ENCODE assay signal across 28 cellular contexts in the genomic region with DNA sequence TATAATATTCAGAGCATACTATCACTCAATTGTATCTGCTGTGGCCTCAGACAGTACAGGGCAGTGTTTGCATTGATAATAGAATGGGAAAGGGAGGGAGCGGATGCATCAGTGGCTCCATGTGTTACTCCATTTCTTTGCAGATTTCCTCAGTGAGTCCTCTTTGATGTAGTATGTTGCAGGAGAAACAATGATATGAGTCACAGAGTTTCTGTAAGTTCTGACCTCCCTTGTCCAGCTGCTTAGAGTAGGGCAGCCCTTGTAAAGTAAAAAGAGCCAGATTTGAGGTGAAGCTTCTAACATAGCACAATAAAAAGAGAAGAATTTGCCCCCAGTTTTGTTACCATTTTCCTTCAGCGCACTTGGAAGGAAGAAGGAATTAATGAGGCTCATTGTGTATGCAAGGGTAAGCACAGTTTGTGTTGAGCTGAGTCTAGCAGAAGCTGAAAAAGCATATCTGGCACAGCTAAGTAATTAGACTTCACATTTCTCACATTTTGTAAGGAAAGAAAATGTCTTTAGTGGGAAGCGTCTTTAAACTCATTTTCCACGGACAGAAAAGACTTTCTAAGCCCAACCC.
A peak's percentile ranks its signal among the peaks of the same experiment; 100 is the strongest.
DNase-seq lines count a peak whose midpoint lies in the region; ATAC-seq, FAIRE-seq and TF ChIP-seq lines count a peak whose summit lies in the region.
"Had no signal": no experiment of that assay in that cellular context is flagged by ENCODE, and none has a peak within 500 bp of the region (broad histone marks: within the 10 kb centered on the region; RNA-seq: fewer than 3 reads in every experiment).

No MANE protein-coding gene starts in this region.

- no TSS peak for BruUV-seq in endothelial cell of umbilical vein (replicated peaks; lab: Mats Ljungman, UMichigan)

- FAIRE-seq in endothelial cell of umbilical vein (lab: Jason Lieb, UNC) = no peak
- FAIRE-seq: A204.1, islet of Langerhans, RCC 7860 had no signal

- H4K20me1 ChIP-seq in endothelial cell of umbilical vein (replicated peaks; ENCODE audit: control insufficient read depth, extremely low read depth, insufficient read depth, low read length) = no peaks in the 10 kb centered on the region
- H4K20me1 ChIP-seq: BLaER1 treated with 17β-estradiol and CSF1 and Interleukin-3, amounts not matched to agents 10 nM and 100 nM had no signal

- no peak for TF ChIP-seq CTCF in RWPE2 (IDR thresholded peaks at IDR 0.05; ENCODE audit: poor library complexity, severe bottlenecking)
- no peak for TF ChIP-seq CTCF in endothelial cell of umbilical vein (IDR thresholded peaks at IDR 0.05; ENCODE audit: extremely low read depth in 1 of 2, insufficient read depth in 1 of 2, low read depth in 1 of 2, low read length in 2 of 2)
- no peak for TF ChIP-seq CTCF in vagina (IDR thresholded peaks at IDR 0.05)

- intact Hi-C loops in endothelial cell of umbilical vein (cut with micrococcal nuclease) = no loop called here
- intact Hi-C loops in CD4-positive, alpha-beta memory T cell (cut with micrococcal nuclease) = no loop called here
- intact Hi-C loops in vagina (cut with DNase I) = no loop called here

- H3K9ac ChIP-seq in endothelial cell of umbilical vein (replicated peaks; ENCODE audit: extremely low read depth, insufficient read depth, low read length) = no peak overlapping the region
- H3K9ac ChIP-seq: BLaER1 treated with 17β-estradiol and CSF1 and Interleukin-3, amounts not matched to agents 10 nM and 100 nM; KMS-11 had no signal

- H3K4me1 Mint-ChIP-seq in CD4-positive, alpha-beta memory T cell = no peaks in the 10 kb centered on the region
- H3K4me1 Mint-ChIP-seq in stimulated activated effector memory CD8-positive, alpha-beta T cell treated with anti-CD3 and anti-CD28 coated beads, Interleukin-12 subunit alpha, Interleukin-12 subunit beta, amount 100 ng/mL, for 72 hours = no peaks in the 10 kb centered on the region
- H3K4me1 Mint-ChIP-seq: memory B cell, naive B cell, WTC11 had no signal

- H3K27me3 Mint-ChIP-seq in CD4-positive, alpha-beta memory T cell = no peaks in the 10 kb centered on the region
- H3K27me3 Mint-ChIP-seq: naive B cell had no signal

- H3K36me3 ChIP-seq in RWPE2 (ENCODE audit: low read depth) (no peaks in the 10 kb centered on the region), endothelial cell of umbilical vein (ENCODE audit: control insufficient read depth in 2 of 2, extremely low read depth in 1 of 2, insufficient read depth in 2 of 2, low read length in 2 of 2) (no peaks in the 10 kb centered on the region), vagina (no peaks in the 10 kb centered on the region)
- H3K36me3 ChIP-seq in CD4-positive, alpha-beta memory T cell (ENCODE audit: insufficient read depth, low read length) = no peaks in the 10 kb centered on the region
- H3K36me3 ChIP-seq: BLaER1 treated with 17β-estradiol and CSF1 and Interleukin-3, amounts not matched to agents 10 nM and 100 nM; uterus had no signal

- H3K27ac ChIP-seq in RWPE2 (ENCODE audit: poor library complexity, severe bottlenecking) (no peak overlapping the region), endothelial cell of umbilical vein (ENCODE audit: insufficient read depth, low read depth, low read length) (no peak overlapping the region), layer of hippocampus (ENCODE audit: low read depth, low read length) (peak overlapping the region; percentile 8), vagina (no peak overlapping the region)
- no peak overlapping the region for H3K27ac ChIP-seq in CD4-positive, alpha-beta memory T cell (ENCODE audit: low read depth, low read length)
- H3K27ac ChIP-seq: BLaER1 treated with 17β-estradiol and CSF1 and Interleukin-3, amounts not matched to agents 10 nM and 100 nM; KMS-11; SK-N-MC; uterus had no signal

- H3K4me2 ChIP-seq in endothelial cell of umbilical vein (ENCODE audit: insufficient read depth, low read length) = no peak overlapping the region
- H3K4me2 ChIP-seq: BLaER1 treated with 17β-estradiol and CSF1 and Interleukin-3, amounts not matched to agents 10 nM and 100 nM; KMS-11 had no signal

- H3K36me3 Mint-ChIP-seq in CD4-positive, alpha-beta memory T cell = no peaks in the 10 kb centered on the region
- no peaks in the 10 kb centered on the region for H3K36me3 Mint-ChIP-seq in stimulated activated effector memory CD8-positive, alpha-beta T cell treated with anti-CD3 and anti-CD28 coated beads, Interleukin-12 subunit alpha, Interleukin-12 subunit beta, amount 100 ng/mL, for 72 hours
- H3K36me3 Mint-ChIP-seq: memory B cell, naive B cell, WTC11 had no signal

- no peak overlapping the region for H2AFZ ChIP-seq in endothelial cell of umbilical vein (ENCODE audit: low read depth, low read length)

- POLR2A ChIA-PET in endothelial cell of umbilical vein (lab: Charles Lee) = no interaction called here
- POLR2A ChIA-PET in CD4-positive, alpha-beta memory T cell (lab: Charles Lee; ENCODE audit: partially characterized antibody) = no interaction called here

- dilution Hi-C loops in endothelial cell of umbilical vein (cut with MboI; ENCODE audit: extremely low pct_ligation_motif_present, low sequenced_read_pairs) = no loop called here

- H3K4me3 ChIP-seq in RWPE2 (ENCODE audit: severe bottlenecking) = no peak overlapping the region
- H3K4me3 ChIP-seq in endothelial cell of umbilical vein (replicated peaks in 1 of 3; ENCODE audit: insufficient read depth in 1 of 3, low read depth in 1 of 3, low read length in 3 of 3) = no peak overlapping the region
- H3K4me3 ChIP-seq in CD4-positive, alpha-beta memory T cell (ENCODE audit: low read length in 2 of 2) = no peak overlapping the region
- no peak overlapping the region for H3K4me3 ChIP-seq in vagina
- H3K4me3 ChIP-seq: BLaER1 treated with 17β-estradiol and CSF1 and Interleukin-3, amounts not matched to agents 10 nM and 100 nM; SK-N-MC; uterus had no signal

- no peaks in the 10 kb centered on the region for H3K79me2 ChIP-seq in endothelial cell of umbilical vein (ENCODE audit: control insufficient read depth, insufficient read depth, low read length)

- H3K4me1 ChIP-seq in RWPE2 (ENCODE audit: insufficient read depth, poor library complexity, severe bottlenecking) = no peaks in the 10 kb centered on the region
- no peaks in the 10 kb centered on the region for H3K4me1 ChIP-seq in endothelial cell of umbilical vein (ENCODE audit: control insufficient read depth, extremely low read depth, insufficient read depth, low read length)
- H3K4me1 ChIP-seq in CD4-positive, alpha-beta memory T cell (ENCODE audit: insufficient read depth, low read length) = no peaks in the 10 kb centered on the region
- no peaks in the 10 kb centered on the region for H3K4me1 ChIP-seq in vagina
- H3K4me1 ChIP-seq: BLaER1 treated with 17β-estradiol and CSF1 and Interleukin-3, amounts not matched to agents 10 nM and 100 nM; uterus had no signal

- CTCF ChIA-PET in endothelial cell of umbilical vein (lab: Charles Lee) = no interaction called here
- CTCF ChIA-PET in CD4-positive, alpha-beta memory T cell (lab: Charles Lee; ENCODE audit: partially characterized antibody) = no interaction called here

- peaks cover 0 to 8% (median 2%) of the 10 kb centered on the region in 8 donors for H3K9me3 Mint-ChIP-seq in CD4-positive, alpha-beta memory T cell
- peaks cover 6% of the 10 kb centered on the region for H3K9me3 Mint-ChIP-seq in stimulated activated effector memory CD8-positive, alpha-beta T cell treated with anti-CD3 and anti-CD28 coated beads, Interleukin-12 subunit alpha, Interleukin-12 subunit beta, amount 100 ng/mL, for 72 hours
- H3K9me3 Mint-ChIP-seq: T-helper 2 cell treated with Interferon-gamma antibody and Interleukin-4, amounts not matched to agents 5 μg/mL and 100 μg/mL, for 36 hours; WTC11 had no signal

- DNase-seq in Ammon's horn (ENCODE audit: low spot score) = peak; percentile 75
- no peak for DNase-seq in RWPE2 (ENCODE audit: low spot score)
- DNase-seq in endothelial cell of umbilical vein (ENCODE audit: low read depth, low spot score) = peak; percentile 42
- no peak for DNase-seq in activated CD8-positive, alpha-beta memory T cell treated with anti-CD3 and anti-CD28 coated beads, Interleukin-2, amount 50 U/mL, for 48 hours
- DNase-seq in CD4-positive, alpha-beta memory T cell = no peak
- DNase-seq in vagina (ENCODE audit: extremely low spot score in 2 of 2) = no peak
- DNase-seq in stimulated activated effector memory CD8-positive, alpha-beta T cell treated with anti-CD3 and anti-CD28 coated beads, Interleukin-12 subunit alpha, Interleukin-12 subunit beta, amount 100 ng/mL, for 72 hours (ENCODE audit: low spot score in 2 of 2) = no peak
- DNase-seq: activated CD4-positive, alpha-beta T cell treated with anti-CD3 and anti-CD28 coated beads, Interleukin-2, amount 50 U/mL, for 48 hours; activated gamma-delta T cell treated with Interleukin-2 at 50 U/mL for 16 hours; amniotic stem cell; DMS153; H7; naive B cell; NCI-H1048; NCI-H2029; NK-92 treated with Interleukin-12 subunit alpha and Interleukin-12 subunit beta, amount 100 ng/mL, for 24 hours; right cardiac atrium; uterus had no signal

- no peaks in the 10 kb centered on the region for H3K9me3 ChIP-seq in RWPE2 (ENCODE audit: severe bottlenecking)
- no peaks in the 10 kb centered on the region for H3K9me3 ChIP-seq in endothelial cell of umbilical vein (replicated peaks; ENCODE audit: control insufficient read depth, insufficient read depth, low read length)
- no peaks in the 10 kb centered on the region for H3K9me3 ChIP-seq in CD4-positive, alpha-beta memory T cell (ENCODE audit: control insufficient read depth in 1 of 2, low read length in 2 of 2)
- no peaks in the 10 kb centered on the region for H3K9me3 ChIP-seq in vagina
- H3K9me3 ChIP-seq: BLaER1 treated with 17β-estradiol and CSF1 and Interleukin-3, amounts not matched to agents 10 nM and 100 nM; uterus had no signal

- ATAC-seq in RWPE2 (ENCODE audit: low read depth) = peak; percentile 41; the same call in 1 of the 3 replicates
- ATAC-seq in stimulated activated effector memory CD8-positive, alpha-beta T cell treated with anti-CD3 and anti-CD28 coated beads, Interleukin-12 subunit alpha, Interleukin-12 subunit beta, amount 100 ng/mL, for 72 hours = no peak
- ATAC-seq: right cardiac atrium, WTC11 had no signal

- TF ChIP-seq POLR2A in endothelial cell of umbilical vein (IDR thresholded peaks at IDR 0.05; ENCODE audit: low read depth, low read length) = no peak
- TF ChIP-seq POLR2A in vagina (IDR thresholded peaks at IDR 0.05) = no peak

- no peak overlapping the region for H3K27ac Mint-ChIP-seq in CD4-positive, alpha-beta memory T cell
- no peak overlapping the region for H3K27ac Mint-ChIP-seq in stimulated activated effector memory CD8-positive, alpha-beta T cell treated with anti-CD3 and anti-CD28 coated beads, Interleukin-12 subunit alpha, Interleukin-12 subunit beta, amount 100 ng/mL, for 72 hours
- H3K27ac Mint-ChIP-seq: memory B cell; naive B cell; T-helper 2 cell treated with Interferon-gamma antibody and Interleukin-4, amounts not matched to agents 5 μg/mL and 100 μg/mL, for 36 hours; WTC11 had no signal

- H3K27me3 ChIP-seq in RWPE2 (ENCODE audit: insufficient read depth, poor library complexity, severe bottlenecking) = no peaks in the 10 kb centered on the region
- H3K27me3 ChIP-seq in endothelial cell of umbilical vein (ENCODE audit: control insufficient read depth in 2 of 2, insufficient read depth in 2 of 2, low read length in 2 of 2) = no peaks in the 10 kb centered on the region
- H3K27me3 ChIP-seq in layer of hippocampus (ENCODE audit: control insufficient read depth, insufficient read depth, low read length) = no peaks in the 10 kb centered on the region
- H3K27me3 ChIP-seq in CD4-positive, alpha-beta memory T cell (ENCODE audit: insufficient read depth, low read length) = no peaks in the 10 kb centered on the region
- no peaks in the 10 kb centered on the region for H3K27me3 ChIP-seq in vagina
- H3K27me3 ChIP-seq: BLaER1 treated with 17β-estradiol and CSF1 and Interleukin-3, amounts not matched to agents 10 nM and 100 nM; uterus had no signal

- H3K4me3 Mint-ChIP-seq in CD4-positive, alpha-beta memory T cell = no peak overlapping the region
- H3K4me3 Mint-ChIP-seq in stimulated activated effector memory CD8-positive, alpha-beta T cell treated with anti-CD3 and anti-CD28 coated beads, Interleukin-12 subunit alpha, Interleukin-12 subunit beta, amount 100 ng/mL, for 72 hours = no peak overlapping the region
- H3K4me3 Mint-ChIP-seq: memory B cell; naive B cell; T-helper 2 cell treated with Interferon-gamma antibody and Interleukin-4, amounts not matched to agents 5 μg/mL and 100 μg/mL, for 36 hours; WTC11 had no signal

- H3K9me1 ChIP-seq in endothelial cell of umbilical vein (replicated peaks; ENCODE audit: control insufficient read depth, extremely low read depth, insufficient read depth, low read length) = no peaks in the 10 kb centered on the region

Comparison
In these comparisons a context has a peak if more than half of its experiments do, and no peak if none do; other contexts are left out.
1. DNase-seq: peak in Ammon's horn (single experiment) and endothelial cell of umbilical vein (single experiment); none in RWPE2 (single experiment), activated CD8-positive, alpha-beta memory T cell treated with anti-CD3 and anti-CD28 coated beads, Interleukin-2, amount 50 U/mL, for 48 hours (single experiment), CD4-positive, alpha-beta memory T cell (0 of 5), vagina (0 of 2) and stimulated activated effector memory CD8-positive, alpha-beta T cell treated with anti-CD3 and anti-CD28 coated beads, Interleukin-12 subunit alpha, Interleukin-12 subunit beta, amount 100 ng/mL, for 72 hours (0 of 2).